In genomic region chr6:169571123-169571962, GRCh38 we compare ENCODE assay signal across 17 cellular contexts.
A peak's percentile ranks its signal among the peaks of the same experiment; 100 is the strongest.
DNase-seq lines count a peak whose midpoint lies in the region; ATAC-seq, FAIRE-seq and TF ChIP-seq lines count a peak whose summit lies in the region.
"Had no signal": no experiment of that assay in that cellular context is flagged by ENCODE, and none has a peak within 500 bp of the region (broad histone marks: within the 10 kb centered on the region; RNA-seq: fewer than 3 reads in every experiment).

No MANE protein-coding gene starts in this region.

- no peak for TF ChIP-seq CTCF in epithelial cell of esophagus (IDR thresholded peaks at IDR 0.05; ENCODE audit: insufficient read depth, low read depth, low read length, missing control alignments)

- H3K18ac ChIP-seq in neuronal stem cell (ENCODE audit: low read length): no peak overlapping the region

- no peaks in the 10 kb centered on the region for H3K4me1 ChIP-seq in neuronal stem cell (ENCODE audit: control insufficient read depth in 2 of 2, insufficient read depth in 1 of 2, low read depth in 1 of 2, low read length in 2 of 2)

- H3K27me3 ChIP-seq in neuronal stem cell (ENCODE audit: control insufficient read depth in 3 of 3, insufficient read depth in 3 of 3, low read depth in 1 of 3, low read length in 3 of 3): no peaks in the 10 kb centered on the region

- no peak overlapping the region for H2BK12ac ChIP-seq in neuronal stem cell (ENCODE audit: low read length)

- no peak overlapping the region for H2BK120ac ChIP-seq in neuronal stem cell (ENCODE audit: low read depth, low read length)

- H3K79me1 ChIP-seq in neuronal stem cell (ENCODE audit: low read depth, low read length): no peaks in the 10 kb centered on the region

- no peak for ATAC-seq in HG02763 (IDR thresholded peaks at IDR 0.05; ENCODE audit: unreplicated experiment)
- ATAC-seq in HG03520 (IDR thresholded peaks at IDR 0.05; ENCODE audit: unreplicated experiment): no peak
- ATAC-seq: activated naive CD8-positive, alpha-beta T cell treated with anti-CD3 and anti-CD28 coated beads, Interleukin-2, amount 50 U/mL, for 24 hours had no signal

- no peak overlapping the region for H3K27ac ChIP-seq in neuronal stem cell (replicated peaks; ENCODE audit: low read length)

- peaks cover 2 to 7% of the 10 kb centered on the region in 2 donors for H3K36me3 ChIP-seq in neuronal stem cell (replicated peaks in 1 of 2; ENCODE audit: control insufficient read depth in 2 of 2, insufficient read depth in 2 of 2, low read length in 2 of 2)

- H2AK5ac ChIP-seq in neuronal stem cell (ENCODE audit: low read depth, low read length): no peak overlapping the region

- DNase-seq in H4 (ENCODE audit: low spot score): peak; percentile 23
- DNase-seq in RCC 7860 (ENCODE audit: low spot score): peak; percentile 7
- DNase-seq in epithelial cell of esophagus (ENCODE audit: low read depth): peak; percentile 18
- DNase-seq in non-pigmented ciliary epithelial cell (ENCODE audit: low read depth): peak; percentile 18
- DNase-seq in inferior parietal cortex (ENCODE audit: extremely low spot score): no peak
- no peak for DNase-seq in neuronal stem cell (ENCODE audit: low spot score)
- DNase-seq: activated CD4-positive, alpha-beta T cell treated with anti-CD3 and anti-CD28 coated beads, Interleukin-2, amount 50 U/mL, for 4 hours; activated naive CD8-positive, alpha-beta T cell treated with anti-CD3 and anti-CD28 coated beads, Interleukin-2, amount 50 U/mL, for 24 hours; DMS 273 treated with DMSO at 0.1 percent for 48 hours; NCI-H1105 treated with DMSO at 0.1 percent for 48 hours; NCI-H2227 treated with DMSO at 0.1 percent for 48 hours; nephron progenitor cell; NK-92 treated with Interleukin-12 subunit alpha and Interleukin-12 subunit beta, amount 100 ng/mL, for 24 hours; stimulated activated naive CD4-positive, alpha-beta T cell had no signal

- H3K4me3 ChIP-seq in epithelial cell of esophagus (ENCODE audit: low read length) (no peak overlapping the region), neuronal stem cell (ENCODE audit: low read length in 2 of 2) (no peak overlapping the region)

- no peak overlapping the region for H3K23ac ChIP-seq in neuronal stem cell (ENCODE audit: low read depth, low read length, poor library complexity)

- no peak overlapping the region for H2BK15ac ChIP-seq in neuronal stem cell (ENCODE audit: low read length)

- no peak overlapping the region for H3K9ac ChIP-seq in neuronal stem cell (ENCODE audit: low read depth, low read length, poor library complexity)

- H2AFZ ChIP-seq in neuronal stem cell (ENCODE audit: low read length): no peak overlapping the region

- H3K4me2 ChIP-seq in neuronal stem cell (ENCODE audit: insufficient read depth, low read length, poor library complexity, severe bottlenecking): no peak overlapping the region

- FAIRE-seq in RCC 7860 (lab: Jason Lieb, UNC): no peak
- FAIRE-seq: colon had no signal

- H4K91ac ChIP-seq in neuronal stem cell (ENCODE audit: low read depth, low read length, poor library complexity): no peak overlapping the region

- H3K4ac ChIP-seq in neuronal stem cell (ENCODE audit: low read length): no peak overlapping the region

- no peak overlapping the region for H4K8ac ChIP-seq in neuronal stem cell (ENCODE audit: low read depth, low read length)

- H2BK5ac ChIP-seq in neuronal stem cell (ENCODE audit: low read length): no peak overlapping the region

- H3K9me3 ChIP-seq in neuronal stem cell (replicated peaks in 1 of 2; ENCODE audit: control insufficient read depth in 2 of 2, insufficient read depth in 1 of 2, low read depth in 1 of 2, low read length in 2 of 2): no peaks in the 10 kb centered on the region

- H3K14ac ChIP-seq in neuronal stem cell (ENCODE audit: low read length): no peak overlapping the region

- WGBS in neuronal stem cell (ENCODE audit: extremely low coverage in 2 of 2, insufficient read length in 2 of 2, insufficient replicate concordance in 1 of 2), 2 donors: no CpG with 5 or more reads among the region's 12 CpGs

Comparison
In these comparisons a context has a peak if more than half of its experiments do, and no peak if none do; other contexts are left out.
1. DNase-seq: peak in H4 (single experiment), RCC 7860 (single experiment), epithelial cell of esophagus (single experiment) and non-pigmented ciliary epithelial cell (single experiment); none in inferior parietal cortex (single experiment) and neuronal stem cell (single experiment).